In the genomic region with DNA sequence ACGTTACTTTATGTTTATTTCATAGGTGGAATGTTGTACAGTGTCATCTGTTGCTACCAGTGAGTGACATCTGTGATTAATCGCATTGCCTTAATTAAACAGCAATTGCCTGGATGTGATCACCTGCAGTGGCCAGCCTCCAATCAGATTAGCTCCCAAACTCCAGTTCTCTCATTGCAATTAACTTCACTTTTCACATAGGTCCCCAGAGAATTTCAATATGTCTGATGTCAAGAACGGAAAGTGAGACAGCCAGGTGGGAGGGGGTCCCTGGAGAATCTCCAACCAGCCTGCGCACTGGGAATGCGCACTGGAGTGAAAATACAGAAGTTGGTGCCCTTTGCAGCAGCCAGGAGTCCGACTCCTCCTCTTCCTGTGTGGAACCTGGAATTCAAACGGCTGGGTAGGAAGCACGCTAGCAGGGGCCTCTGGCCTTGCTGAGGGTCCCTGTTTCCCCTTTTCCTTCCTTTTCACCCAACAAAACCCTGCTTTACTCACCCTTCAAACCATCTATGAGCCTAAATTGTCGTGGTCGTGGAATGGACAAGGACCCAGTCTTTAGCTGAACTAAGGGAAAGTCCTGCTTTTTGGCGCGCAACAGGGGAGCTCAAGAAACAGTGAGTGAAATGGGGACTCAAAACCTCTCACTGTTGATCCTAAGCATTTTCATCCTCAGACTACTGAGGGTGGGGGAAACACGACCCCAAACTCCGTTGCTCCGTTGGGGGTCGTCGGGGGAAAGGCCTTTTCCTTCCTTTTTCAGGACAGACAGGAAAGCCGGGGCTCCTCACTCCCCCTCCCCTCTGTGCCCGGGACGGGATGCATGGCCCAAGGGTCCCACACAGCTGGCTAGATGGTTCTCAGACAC, we compare ENCODE assay signal across 8 cellular contexts.
DNase-seq lines count a peak whose midpoint lies in the region; ATAC-seq and TF ChIP-seq lines count a peak whose summit lies in the region.

No MANE protein-coding gene starts in this region.

- peak overlapping the region; percentile 30 for H3K27ac Mint-ChIP-seq in dendritic cell treated with granulocyte-macrophage colony-stimulating factor and Interleukin-4, amounts not matched to agents 40 ng/mL and 50 ng/mL, for 4 days

- H3K9me3 ChIP-seq in right lobe of liver (no peaks in the 10 kb centered on the region), vagina (no peaks in the 10 kb centered on the region)
- H3K9me3 ChIP-seq in effector memory CD4-positive, alpha-beta T cell (ENCODE audit: control insufficient read depth, low read length): no peaks in the 10 kb centered on the region

- H3K4me1 Mint-ChIP-seq in dendritic cell treated with granulocyte-macrophage colony-stimulating factor and Interleukin-4, amounts not matched to agents 40 ng/mL and 50 ng/mL, for 4 days (ENCODE audit: low read depth): peaks cover 15% of the 10 kb centered on the region

- no peaks in the 10 kb centered on the region for H3K27me3 Mint-ChIP-seq in dendritic cell treated with granulocyte-macrophage colony-stimulating factor and Interleukin-4, amounts not matched to agents 40 ng/mL and 50 ng/mL, for 4 days

- no peaks in the 10 kb centered on the region for H3K9me3 Mint-ChIP-seq in dendritic cell treated with granulocyte-macrophage colony-stimulating factor and Interleukin-4, amounts not matched to agents 40 ng/mL and 50 ng/mL, for 4 days

- peaks cover 0 to 5% (median 0%) of the 10 kb centered on the region in 4 donors for H3K4me1 ChIP-seq in right lobe of liver
- H3K4me1 ChIP-seq in vagina: no peaks in the 10 kb centered on the region
- H3K4me1 ChIP-seq in effector memory CD4-positive, alpha-beta T cell (ENCODE audit: control insufficient read depth, insufficient read depth, low read length, poor library complexity, severe bottlenecking): no peaks in the 10 kb centered on the region

- intact Hi-C loops in dendritic cell treated with granulocyte-macrophage colony-stimulating factor and Interleukin-4, amounts not matched to agents 40 ng/mL and 50 ng/mL, for 4 days (cut with micrococcal nuclease): no loop called here
- intact Hi-C loops in right lobe of liver (cut with DNase I) (no loop called here), vagina (cut with DNase I) (no loop called here)

- TF ChIP-seq CTCF in AG09309 (IDR thresholded peaks at IDR 0.05; ENCODE audit: control insufficient read depth, insufficient read depth, low read depth, low read length, missing control alignments): no peak
- no peak for TF ChIP-seq CTCF in right lobe of liver (IDR thresholded peaks at IDR 0.05)
- no peak for TF ChIP-seq CTCF in vagina (IDR thresholded peaks at IDR 0.05)
- no peak for TF ChIP-seq CTCF in GM20000 (IDR thresholded peaks at IDR 0.05; ENCODE audit: extremely low read depth, missing control alignments)

- H3K36me3 ChIP-seq in right lobe of liver (no peaks in the 10 kb centered on the region), vagina (no peaks in the 10 kb centered on the region)
- no peaks in the 10 kb centered on the region for H3K36me3 ChIP-seq in effector memory CD4-positive, alpha-beta T cell (ENCODE audit: control insufficient read depth, insufficient read depth, low read length)

- H3K27me3 ChIP-seq in right lobe of liver (no peaks in the 10 kb centered on the region), vagina (no peaks in the 10 kb centered on the region)
- no peaks in the 10 kb centered on the region for H3K27me3 ChIP-seq in effector memory CD4-positive, alpha-beta T cell (replicated peaks; ENCODE audit: control insufficient read depth, insufficient read depth, low read length, poor library complexity, severe bottlenecking)

- no peak for DNase-seq in AG09309 (ENCODE audit: low read depth)
- peak; percentile 77 for DNase-seq in NCI-H774 (lab: John Stamatoyannopoulos, UW)
- DNase-seq in right lobe of liver: peak in 2 of 3 donors; percentile 31 to 60
- no peak for DNase-seq in vagina (ENCODE audit: extremely low spot score in 2 of 2)
- no peak for DNase-seq in GM20000 (ENCODE audit: low spot score)
- no peak for DNase-seq in effector memory CD4-positive, alpha-beta T cell

- H3K27ac ChIP-seq in right lobe of liver (peak overlapping the region in 1 of 3 donors; percentile 38), vagina (no peak overlapping the region)
- no peak overlapping the region for H3K27ac ChIP-seq in effector memory CD4-positive, alpha-beta T cell (ENCODE audit: insufficient read depth, low read length, poor library complexity, severe bottlenecking)

- H3K4me3 Mint-ChIP-seq in dendritic cell treated with granulocyte-macrophage colony-stimulating factor and Interleukin-4, amounts not matched to agents 40 ng/mL and 50 ng/mL, for 4 days: peak overlapping the region; percentile 75

- no peaks in the 10 kb centered on the region for H3K36me3 Mint-ChIP-seq in dendritic cell treated with granulocyte-macrophage colony-stimulating factor and Interleukin-4, amounts not matched to agents 40 ng/mL and 50 ng/mL, for 4 days (ENCODE audit: low read depth)

- peak; percentile 55 for ATAC-seq in HG02678 (IDR thresholded peaks at IDR 0.05; ENCODE audit: unreplicated experiment)
- ATAC-seq in right lobe of liver: peak; percentile 90 to 97 (median 95)

- TF ChIP-seq POLR2A in right lobe of liver (IDR thresholded peaks at IDR 0.05) (peak; percentile 52), vagina (IDR thresholded peaks at IDR 0.05) (no peak)

- H3K4me3 ChIP-seq in AG09309 (ENCODE audit: control insufficient read depth, low read depth, low read length) (peak overlapping the region; percentile 30), right lobe of liver (peak overlapping the region; percentile 49 to 68 (median 53)), vagina (peak overlapping the region; percentile 6 to 38)
- no peak overlapping the region for H3K4me3 ChIP-seq in effector memory CD4-positive, alpha-beta T cell (ENCODE audit: insufficient read depth, low read depth, low read length, poor library complexity, severe bottlenecking)

- WGBS in right lobe of liver (ENCODE audit: insufficient coverage, low coverage, low lambda C conversion rate, missing lambda C conversion rate): 25% methylated on average over 17 of the region's 20 CpGs

Comparison
In these comparisons a context has a peak if more than half of its experiments do, and no peak if none do; other contexts are left out.
1. DNase-seq: peak in NCI-H774 (single experiment) and right lobe of liver (2 of 3); none in AG09309 (single experiment), vagina (0 of 2), GM20000 (single experiment) and effector memory CD4-positive, alpha-beta T cell (0 of 3).